Comparison of ENCODE assay signal across 15 cellular contexts in the genomic region with DNA sequence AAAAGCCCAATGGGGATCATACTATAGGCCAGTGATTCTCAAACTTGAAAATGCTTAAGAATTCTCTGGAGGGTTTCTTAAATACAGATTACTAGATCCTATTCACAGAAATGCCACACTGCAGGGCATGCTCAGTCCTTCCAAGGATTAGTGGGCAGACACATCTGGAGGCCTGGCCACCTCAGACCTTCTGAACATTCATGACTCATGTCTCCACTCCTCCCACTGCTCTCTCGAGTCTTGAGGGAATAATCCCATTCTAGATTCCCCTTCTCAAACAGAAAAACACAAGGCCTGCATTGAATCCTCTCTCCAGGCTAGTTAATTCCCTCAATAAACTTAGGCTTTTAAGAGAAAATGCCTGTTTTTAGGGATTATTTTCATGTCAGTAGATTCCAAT. TPM values are rescaled to one million over a fixed set of nuclear protein-coding genes. Genes with fewer than 3 reads are reported as not detected.
DNase-seq lines count a peak whose midpoint lies in the region; ATAC-seq, FAIRE-seq and TF ChIP-seq lines count a peak whose summit lies in the region.
"Had no signal": no experiment of that assay in that cellular context is flagged by ENCODE, and none has a peak within 500 bp of the region (broad histone marks: within the 10 kb centered on the region; RNA-seq: fewer than 3 reads in every experiment).

No MANE protein-coding gene starts in this region.

- H3K27ac ChIP-seq in A673 (ENCODE audit: low read depth, low read length, poor library complexity, severe bottlenecking) (no peak overlapping the region), HCT116 (ENCODE audit: low read depth, low read length) (no peak overlapping the region), astrocyte (ENCODE audit: low read depth, low read length) (no peak overlapping the region), hepatocyte (no peak overlapping the region), stomach (no peak overlapping the region)

- H3K79me2 ChIP-seq in HCT116 (ENCODE audit: insufficient read depth, low read length) (no peaks in the 10 kb centered on the region), astrocyte (ENCODE audit: insufficient read depth, low read length) (no peaks in the 10 kb centered on the region), hepatocyte (no peaks in the 10 kb centered on the region)

- no peak for TF ChIP-seq RAD21 in HCT116 (IDR thresholded peaks at IDR 0.05; ENCODE audit: low read depth)

- ATAC-seq in HCT116 (peak; percentile 67), GM19324 (IDR thresholded peaks at IDR 0.05; ENCODE audit: low FRiP score, unreplicated experiment) (no peak), GM18907 (IDR thresholded peaks at IDR 0.05; ENCODE audit: unreplicated experiment) (no peak)
- ATAC-seq: activated CD8-positive, alpha-beta memory T cell treated with anti-CD3 and anti-CD28 coated beads, Interleukin-2, amount 10 ng/mL, durations not matched to agents 7 days and 5 days had no signal

- H3K4me3 Mint-ChIP-seq in astrocyte (ENCODE audit: unreplicated experiment) = no peak overlapping the region
- H3K4me3 Mint-ChIP-seq: activated CD8-positive, alpha-beta memory T cell treated with anti-CD3 and anti-CD28 coated beads, Interleukin-2, amount 10 ng/mL, durations not matched to agents 7 days and 5 days had no signal

- H3K9me2 ChIP-seq in HCT116 (ENCODE audit: insufficient read depth) (no peaks in the 10 kb centered on the region), hepatocyte (replicated peaks; ENCODE audit: insufficient read depth) (no peaks in the 10 kb centered on the region)

- POLR2A ChIA-PET in A673 (lab: Charles Lee; ENCODE audit: low non-redundant PET) = no interaction called here
- POLR2A ChIA-PET in HCT116 (lab: Charles Lee) = no interaction called here

- 25% methylated on average over 1 of the region's 1 CpG for whole genome bisulfite sequencing in hepatocyte (ENCODE audit: low lambda C conversion rate, missing lambda C conversion rate)
- WGBS in stomach, 5 donors = 33 to 46% (median 43%) methylated on average over 1 of the region's 1 CpG

- no peaks in the 10 kb centered on the region for H3K27me3 ChIP-seq in A673 (replicated peaks; ENCODE audit: insufficient read depth, low read depth, low read length, poor library complexity)
- no peaks in the 10 kb centered on the region for H3K27me3 ChIP-seq in HCT116 (ENCODE audit: insufficient read depth, low read length)
- no peaks in the 10 kb centered on the region for H3K27me3 ChIP-seq in astrocyte (ENCODE audit: insufficient read depth, low read length)
- no peaks in the 10 kb centered on the region for H3K27me3 ChIP-seq in hepatocyte
- no peaks in the 10 kb centered on the region for H3K27me3 ChIP-seq in stomach
- H3K27me3 ChIP-seq: BE2C had no signal

- BruUV-seq in A673 (replicated peaks; lab: Mats Ljungman, UMichigan) = no TSS peak
- no TSS peak for BruUV-seq in HCT116 (replicated peaks; lab: Mats Ljungman, UMichigan)

- H3K27ac Mint-ChIP-seq in astrocyte (ENCODE audit: unreplicated experiment) = peak overlapping the region; percentile 62
- H3K27ac Mint-ChIP-seq: activated CD8-positive, alpha-beta memory T cell treated with anti-CD3 and anti-CD28 coated beads, Interleukin-2, amount 10 ng/mL, durations not matched to agents 7 days and 5 days had no signal

- H3K4me2 ChIP-seq in HCT116 (ENCODE audit: low read length) (peak overlapping the region; percentile 18; the same call in 1 of the 2 replicates), astrocyte (ENCODE audit: low read length) (no peak overlapping the region), hepatocyte (no peak overlapping the region)

- no peaks in the 10 kb centered on the region for H4K20me1 ChIP-seq in HCT116 (ENCODE audit: insufficient read depth)
- H4K20me1 ChIP-seq in astrocyte (ENCODE audit: insufficient read depth, low read length) = no peaks in the 10 kb centered on the region
- no peaks in the 10 kb centered on the region for H4K20me1 ChIP-seq in hepatocyte (ENCODE audit: insufficient read depth, poor library complexity, severe bottlenecking)

- H2AFZ ChIP-seq in HCT116 (ENCODE audit: low read depth, low read length, poor library complexity, severe bottlenecking) (no peak overlapping the region), astrocyte (ENCODE audit: low read depth, low read length) (no peak overlapping the region), hepatocyte (no peak overlapping the region)

- H3K9me3 ChIP-seq in A673 (ENCODE audit: low read depth, low read length, poor library complexity, severe bottlenecking) = no peaks in the 10 kb centered on the region
- H3K9me3 ChIP-seq in HCT116 (ENCODE audit: control insufficient read depth in 1 of 2, insufficient read depth in 1 of 2, low read depth in 1 of 2, low read length in 2 of 2) = no peaks in the 10 kb centered on the region
- no peaks in the 10 kb centered on the region for H3K9me3 ChIP-seq in astrocyte (ENCODE audit: insufficient read depth, low read depth, low read length)
- H3K9me3 ChIP-seq in hepatocyte (ENCODE audit: low read depth) = no peaks in the 10 kb centered on the region
- no peaks in the 10 kb centered on the region for H3K9me3 ChIP-seq in stomach
- H3K9me3 ChIP-seq: BE2C had no signal

- TF ChIP-seq EP300 in stomach (IDR thresholded peaks at IDR 0.05) = no peak

- H3K4me1 ChIP-seq in A673 (ENCODE audit: insufficient read depth, low read length, poor library complexity, severe bottlenecking) (no peaks in the 10 kb centered on the region), HCT116 (ENCODE audit: control insufficient read depth in 1 of 2, insufficient read depth in 2 of 2, low read length in 2 of 2) (peaks cover 0 to 5% of the 10 kb centered on the region in 2 experiments; a peak in 1 of 4 replicates), astrocyte (ENCODE audit: insufficient read depth, low read length) (no peaks in the 10 kb centered on the region), hepatocyte (ENCODE audit: insufficient read depth) (no peaks in the 10 kb centered on the region), stomach (no peaks in the 10 kb centered on the region)
- H3K4me1 ChIP-seq: BE2C had no signal

- DNase-seq in A673 (ENCODE audit: low spot score) (peak; percentile 11), HCT116 (ENCODE audit: low read depth, low spot score) (no peak), astrocyte (ENCODE audit: low read depth) (peak; percentile 57), hepatocyte (ENCODE audit: low spot score) (peak; percentile 59), amniotic stem cell (lab: John Stamatoyannopoulos, UW) (no peak), stomach (no peak)
- DNase-seq: activated CD8-positive, alpha-beta memory T cell treated with anti-CD3 and anti-CD28 coated beads, Interleukin-2, amount 10 ng/mL, durations not matched to agents 7 days and 5 days; BE2C; GF-D8; KBM-7; left cardiac atrium; stimulated activated CD4-positive, alpha-beta T cell treated with anti-CD3 and anti-CD28 coated beads, Interleukin-4, amount 100 ng/mL, for 1 hour had no signal

- intact Hi-C loops in A673 (cut with micrococcal nuclease; ENCODE audit: unreplicated experiment) (no loop called here), HCT116 (cut with micrococcal nuclease) (loop anchor here (10.0 kb wide), 1 partner anchor 352 kb away; no protein-coding TSS in a partner anchor), stomach (cut with DNase I; ENCODE audit: low total_unique reads) (no loop called here)

- peaks cover 5% of the 10 kb centered on the region for H3K4me1 Mint-ChIP-seq in astrocyte (ENCODE audit: low read depth, unreplicated experiment)
- H3K4me1 Mint-ChIP-seq: activated CD8-positive, alpha-beta memory T cell treated with anti-CD3 and anti-CD28 coated beads, Interleukin-2, amount 10 ng/mL, durations not matched to agents 7 days and 5 days had no signal

- peaks cover 3% of the 10 kb centered on the region for H3K9me3 Mint-ChIP-seq in astrocyte (ENCODE audit: unreplicated experiment)

- no peak overlapping the region for H3K4me3 ChIP-seq in A673 (ENCODE audit: low read depth, low read length, poor library complexity, severe bottlenecking)
- H3K4me3 ChIP-seq in HCT116 (replicated peaks in 1 of 2; ENCODE audit: low read depth in 1 of 2, low read length in 2 of 2) = no peak overlapping the region
- H3K4me3 ChIP-seq in astrocyte (ENCODE audit: insufficient read depth, low read depth, low read length) = no peak overlapping the region
- no peak overlapping the region for H3K4me3 ChIP-seq in hepatocyte
- no peak overlapping the region for H3K4me3 ChIP-seq in stomach

- FAIRE-seq in astrocyte (lab: Jason Lieb, UNC) = no peak
- FAIRE-seq: TTC549 had no signal

- no peak for TF ChIP-seq POLR2A in HCT116 (IDR thresholded peaks at IDR 0.05; ENCODE audit: borderline replicate concordance, extremely low read depth, insufficient read depth, insufficient read length)
- TF ChIP-seq POLR2A in stomach (IDR thresholded peaks at IDR 0.05) = no peak

- H3K27me3 Mint-ChIP-seq in astrocyte (ENCODE audit: low read depth, unreplicated experiment) = no peaks in the 10 kb centered on the region
- H3K27me3 Mint-ChIP-seq: activated CD8-positive, alpha-beta memory T cell treated with anti-CD3 and anti-CD28 coated beads, Interleukin-2, amount 10 ng/mL, durations not matched to agents 7 days and 5 days had no signal

- H3K36me3 ChIP-seq in A673 (ENCODE audit: insufficient read depth, low read length, poor library complexity, severe bottlenecking) = no peaks in the 10 kb centered on the region
- no peaks in the 10 kb centered on the region for H3K36me3 ChIP-seq in HCT116 (ENCODE audit: control insufficient read depth in 1 of 2, insufficient read depth in 2 of 2, low read length in 2 of 2)
- no peaks in the 10 kb centered on the region for H3K36me3 ChIP-seq in astrocyte (ENCODE audit: insufficient read depth, low read length)
- no peaks in the 10 kb centered on the region for H3K36me3 ChIP-seq in hepatocyte (replicated peaks; ENCODE audit: insufficient read depth, low read depth)
- H3K36me3 ChIP-seq in stomach = no peaks in the 10 kb centered on the region
- H3K36me3 ChIP-seq: BE2C had no signal

- CTCF ChIA-PET in A673 (lab: Charles Lee) (no interaction called here), HCT116 (lab: Charles Lee) (no interaction called here)

- TF ChIP-seq CTCF in A673 (conservative IDR thresholded peaks at IDR 0.05; ENCODE audit: low read depth, low read length) (no peak), HCT116 (IDR thresholded peaks at IDR 0.05 in 2 of 3, conservative IDR thresholded peaks at IDR 0.05 in 1 of 3; ENCODE audit: borderline replicate concordance in 1 of 3, insufficient read depth in 1 of 3, low read depth in 2 of 3, low read length in 2 of 3) (no peak), astrocyte (IDR thresholded peaks at IDR 0.05; ENCODE audit: insufficient read depth, low read depth, low read length) (no peak), hepatocyte (IDR thresholded peaks at IDR 0.05; ENCODE audit: poor library complexity) (no peak), stomach (IDR thresholded peaks at IDR 0.05) (no peak)

- RAD21 ChIA-PET in HCT116 (lab: Charles Lee; ENCODE audit: low non-redundant PET in 1 of 2, low total read pairs in 2 of 2, uncharacterized antibody in 2 of 2, unreplicated experiment in 2 of 2) = no interaction called here

- no peak overlapping the region for H3K9ac ChIP-seq in HCT116 (ENCODE audit: low read length)
- H3K9ac ChIP-seq in astrocyte (ENCODE audit: low read length) = no peak overlapping the region

- peaks cover 4% of the 10 kb centered on the region for H3K36me3 Mint-ChIP-seq in astrocyte (ENCODE audit: low read depth, unreplicated experiment)

RNA-seq across cellular contexts. Expression of a gene that starts 22.1 kb away (rescaled TPM):
- total RNA-seq in A673 (2021) = 9.9 and 11.6 TPM in 2 replicates
- 23.5 TPM for total RNA-seq in HCT116 (2021; ENCODE audit: unreplicated experiment)
- 8.8 and 12.8 TPM in 2 replicates for polyA plus RNA-seq in HCT116 (2012)
- 26.6 and 28.9 TPM in 2 replicates for total RNA-seq in astrocyte
- total RNA-seq in hepatocyte = 12.3 and 14.7 TPM in 2 replicates
- 5.9 and 8.6 TPM in 2 replicates for polyA plus RNA-seq in hepatocyte
- total RNA-seq in stomach = 10 to 100 TPM in 4 of 5 donors, 1 to 10 TPM in 1; 6.7 to 56.0 (median 30.4) TPM
- polyA plus RNA-seq in stomach = 1 to 10 TPM; 5.7 to 9.0 (median 8.5) TPM

RNA-seq across cellular contexts. Expression of a gene that starts 41.0 kb away (rescaled TPM):
- total RNA-seq in A673 (2021) (6.0 and 7.9 TPM in 2 replicates), HCT116 (2021; ENCODE audit: unreplicated experiment) (10.2 TPM), astrocyte (2.9 and 4.2 TPM in 2 replicates), hepatocyte (4.4 and 5.4 TPM in 2 replicates), stomach (10 to 100 TPM in 1 of 5 donors, 1 to 10 TPM in 3, not detected in 1; 1.3 to 77.0 (median 4.2) TPM)
- 2.8 and 4.1 TPM in 2 replicates for polyA plus RNA-seq in HCT116 (2012)
- polyA plus RNA-seq in hepatocyte (3.0 and 5.3 TPM in 2 replicates), stomach (1 to 10 TPM in 2 of 3 donors, under 1 TPM in 1; 0.92 to 1.9 (median 1.0) TPM)

Comparison
In these comparisons a context has a peak if more than half of its experiments do, and no peak if none do; other contexts are left out.
1. DNase-seq: peak in A673 (single experiment), astrocyte (single experiment) and hepatocyte (single experiment); none in HCT116 (single experiment), amniotic stem cell (single experiment) and stomach (single experiment).